Comparison of ENCODE assay signal across 1 cellular context in the genomic region with DNA sequence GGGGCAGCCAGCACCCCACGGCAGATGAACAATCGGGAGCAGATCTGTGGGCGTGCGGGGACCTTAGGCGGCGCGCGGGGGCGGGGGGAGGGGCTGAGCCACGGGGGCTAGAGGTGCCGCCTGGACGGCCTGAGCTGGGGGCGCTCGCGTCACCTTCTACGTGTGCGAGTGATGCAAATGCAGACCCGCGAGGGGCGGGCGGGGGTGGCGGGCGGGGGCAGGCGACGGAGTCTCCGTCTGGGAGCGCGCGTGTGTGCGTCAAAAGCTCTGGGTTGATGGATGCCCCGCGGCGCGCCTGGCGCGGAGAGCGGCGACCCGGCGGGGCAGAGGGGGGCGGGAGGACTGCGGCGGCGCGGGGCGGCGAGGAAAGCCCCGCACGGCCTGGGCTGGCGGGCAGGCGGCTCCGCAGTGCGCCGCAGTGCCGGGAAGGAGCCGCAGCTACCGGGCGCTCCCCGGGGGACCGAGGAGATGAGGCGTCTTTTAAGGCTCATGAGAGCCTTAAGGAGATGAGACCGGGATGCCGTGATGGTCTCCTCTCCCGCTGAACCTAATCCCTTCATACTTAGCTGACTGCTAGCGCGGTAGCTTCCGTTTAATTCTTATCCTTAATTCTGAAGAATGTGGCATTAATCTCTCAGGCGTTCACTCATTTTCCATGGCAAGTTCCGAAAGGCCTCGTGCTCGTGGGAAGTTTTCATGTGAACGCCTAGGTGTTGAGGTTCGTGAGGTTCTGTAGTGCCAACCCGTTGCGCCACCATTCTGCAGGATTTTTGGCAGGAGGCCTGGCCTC.
TF ChIP-seq lines count a peak whose summit lies in the region.

No MANE protein-coding gene starts in this region.

TF ChIP-seq in HEK293, 187 proteins besides CTCF, POLR2A, EP300 and RAD21 (continued from another document):
- peak; percentile 3; the same call in 1 of the 2 replicates for TF ChIP-seq GLIS1 (tag by site-specific recombination; IDR thresholded peaks at IDR 0.05)
- TF ChIP-seq ZFHX2 (tag by site-specific recombination; conservative IDR thresholded peaks at IDR 0.05), result peak; percentile 85
- TF ChIP-seq, protein P1, sequence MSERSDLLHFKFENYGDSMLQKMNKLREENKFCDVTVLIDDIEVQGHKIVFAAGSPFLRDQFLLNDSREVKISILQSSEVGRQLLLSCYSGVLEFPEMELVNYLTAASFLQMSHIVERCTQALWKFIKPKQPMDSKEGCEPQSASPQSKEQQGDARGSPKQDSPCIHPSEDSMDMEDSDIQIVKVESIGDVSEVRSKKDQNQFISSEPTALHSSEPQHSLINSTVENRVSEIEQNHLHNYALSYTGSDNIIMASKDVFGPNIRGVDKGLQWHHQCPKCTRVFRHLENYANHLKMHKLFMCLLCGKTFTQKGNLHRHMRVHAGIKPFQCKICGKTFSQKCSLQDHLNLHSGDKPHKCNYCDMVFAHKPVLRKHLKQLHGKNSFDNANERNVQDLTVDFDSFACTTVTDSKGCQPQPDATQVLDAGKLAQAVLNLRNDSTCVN (tag by site-specific recombination; optimal IDR thresholded peaks at IDR 0.05), result peak; percentile 45
- no peak for TF ChIP-seq ZNF366 (tag by site-specific recombination; conservative IDR thresholded peaks at IDR 0.05)
- no peak for TF ChIP-seq ZNF521 (tag by site-specific recombination; IDR thresholded peaks at IDR 0.05)
- TF ChIP-seq, protein P2, sequence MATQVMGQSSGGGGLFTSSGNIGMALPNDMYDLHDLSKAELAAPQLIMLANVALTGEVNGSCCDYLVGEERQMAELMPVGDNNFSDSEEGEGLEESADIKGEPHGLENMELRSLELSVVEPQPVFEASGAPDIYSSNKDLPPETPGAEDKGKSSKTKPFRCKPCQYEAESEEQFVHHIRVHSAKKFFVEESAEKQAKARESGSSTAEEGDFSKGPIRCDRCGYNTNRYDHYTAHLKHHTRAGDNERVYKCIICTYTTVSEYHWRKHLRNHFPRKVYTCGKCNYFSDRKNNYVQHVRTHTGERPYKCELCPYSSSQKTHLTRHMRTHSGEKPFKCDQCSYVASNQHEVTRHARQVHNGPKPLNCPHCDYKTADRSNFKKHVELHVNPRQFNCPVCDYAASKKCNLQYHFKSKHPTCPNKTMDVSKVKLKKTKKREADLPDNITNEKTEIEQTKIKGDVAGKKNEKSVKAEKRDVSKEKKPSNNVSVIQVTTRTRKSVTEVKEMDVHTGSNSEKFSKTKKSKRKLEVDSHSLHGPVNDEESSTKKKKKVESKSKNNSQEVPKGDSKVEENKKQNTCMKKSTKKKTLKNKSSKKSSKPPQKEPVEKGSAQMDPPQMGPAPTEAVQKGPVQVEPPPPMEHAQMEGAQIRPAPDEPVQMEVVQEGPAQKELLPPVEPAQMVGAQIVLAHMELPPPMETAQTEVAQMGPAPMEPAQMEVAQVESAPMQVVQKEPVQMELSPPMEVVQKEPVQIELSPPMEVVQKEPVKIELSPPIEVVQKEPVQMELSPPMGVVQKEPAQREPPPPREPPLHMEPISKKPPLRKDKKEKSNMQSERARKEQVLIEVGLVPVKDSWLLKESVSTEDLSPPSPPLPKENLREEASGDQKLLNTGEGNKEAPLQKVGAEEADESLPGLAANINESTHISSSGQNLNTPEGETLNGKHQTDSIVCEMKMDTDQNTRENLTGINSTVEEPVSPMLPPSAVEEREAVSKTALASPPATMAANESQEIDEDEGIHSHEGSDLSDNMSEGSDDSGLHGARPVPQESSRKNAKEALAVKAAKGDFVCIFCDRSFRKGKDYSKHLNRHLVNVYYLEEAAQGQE (tag by site-specific recombination; IDR thresholded peaks at IDR 0.05), result no peak
- no peak for TF ChIP-seq SALL2 (tag by site-specific recombination; IDR thresholded peaks at IDR 0.05; ENCODE audit: borderline replicate concordance)
- TF ChIP-seq, protein P3, sequence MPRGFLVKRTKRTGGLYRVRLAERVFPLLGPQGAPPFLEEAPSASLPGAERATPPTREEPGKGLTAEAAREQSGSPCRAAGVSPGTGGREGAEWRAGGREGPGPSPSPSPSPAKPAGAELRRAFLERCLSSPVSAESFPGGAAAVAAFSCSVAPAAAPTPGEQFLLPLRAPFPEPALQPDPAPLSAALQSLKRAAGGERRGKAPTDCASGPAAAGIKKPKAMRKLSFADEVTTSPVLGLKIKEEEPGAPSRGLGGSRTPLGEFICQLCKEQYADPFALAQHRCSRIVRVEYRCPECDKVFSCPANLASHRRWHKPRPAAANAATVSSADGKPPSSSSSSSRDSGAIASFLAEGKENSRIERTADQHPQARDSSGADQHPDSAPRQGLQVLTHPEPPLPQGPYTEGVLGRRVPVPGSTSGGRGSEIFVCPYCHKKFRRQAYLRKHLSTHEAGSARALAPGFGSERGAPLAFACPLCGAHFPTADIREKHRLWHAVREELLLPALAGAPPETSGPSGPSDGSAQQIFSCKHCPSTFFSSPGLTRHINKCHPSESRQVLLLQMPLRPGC (tag by site-specific recombination; IDR thresholded peaks at IDR 0.05), result no peak
- TF ChIP-seq, protein P4, sequence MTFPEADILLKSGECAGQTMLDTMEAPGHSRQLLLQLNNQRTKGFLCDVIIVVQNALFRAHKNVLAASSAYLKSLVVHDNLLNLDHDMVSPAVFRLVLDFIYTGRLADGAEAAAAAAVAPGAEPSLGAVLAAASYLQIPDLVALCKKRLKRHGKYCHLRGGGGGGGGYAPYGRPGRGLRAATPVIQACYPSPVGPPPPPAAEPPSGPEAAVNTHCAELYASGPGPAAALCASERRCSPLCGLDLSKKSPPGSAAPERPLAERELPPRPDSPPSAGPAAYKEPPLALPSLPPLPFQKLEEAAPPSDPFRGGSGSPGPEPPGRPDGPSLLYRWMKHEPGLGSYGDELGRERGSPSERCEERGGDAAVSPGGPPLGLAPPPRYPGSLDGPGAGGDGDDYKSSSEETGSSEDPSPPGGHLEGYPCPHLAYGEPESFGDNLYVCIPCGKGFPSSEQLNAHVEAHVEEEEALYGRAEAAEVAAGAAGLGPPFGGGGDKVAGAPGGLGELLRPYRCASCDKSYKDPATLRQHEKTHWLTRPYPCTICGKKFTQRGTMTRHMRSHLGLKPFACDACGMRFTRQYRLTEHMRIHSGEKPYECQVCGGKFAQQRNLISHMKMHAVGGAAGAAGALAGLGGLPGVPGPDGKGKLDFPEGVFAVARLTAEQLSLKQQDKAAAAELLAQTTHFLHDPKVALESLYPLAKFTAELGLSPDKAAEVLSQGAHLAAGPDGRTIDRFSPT (tag by site-specific recombination; IDR thresholded peaks at IDR 0.05), result 0 out of 2 replicates have a peak, but pooled peaks have one; percentile 19
- TF ChIP-seq ZFP69B (tag by site-specific recombination; IDR thresholded peaks at IDR 0.05), result no peak
TF ChIP-seq in HEK293: peak in this region for 7.
